23 cellular contexts compared by ENCODE assay signal in the genomic region with DNA sequence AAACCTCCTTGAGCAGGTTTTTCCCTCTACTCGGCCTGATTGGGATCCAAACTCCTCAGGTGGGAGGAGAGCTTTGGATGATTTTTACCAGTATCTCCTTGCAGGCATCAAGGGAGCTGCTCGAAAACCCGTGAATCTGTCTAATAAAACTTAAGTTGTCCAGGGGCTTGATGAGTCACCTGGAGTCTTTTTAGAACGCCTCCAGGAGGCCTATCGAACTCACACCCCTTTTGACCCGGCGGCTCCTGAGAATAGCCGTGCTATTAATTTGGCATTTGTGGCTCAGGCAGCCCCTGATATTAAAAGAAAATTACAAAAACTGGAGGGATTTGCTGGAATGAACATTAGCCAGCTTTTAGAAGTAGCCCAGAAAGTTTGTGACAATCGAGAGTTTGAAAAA. TPM values are rescaled to one million over a fixed set of nuclear protein-coding genes. Genes with fewer than 3 reads are reported as not detected.
DNase-seq lines count a peak whose midpoint lies in the region; ATAC-seq, FAIRE-seq and TF ChIP-seq lines count a peak whose summit lies in the region.
"Had no signal": no experiment of that assay in that cellular context is flagged by ENCODE, and none has a peak within 500 bp of the region (broad histone marks: within the 10 kb centered on the region; RNA-seq: fewer than 3 reads in every experiment).

No MANE protein-coding gene starts in this region.

- H3K27me3 Mint-ChIP-seq in GM23338 (ENCODE audit: insufficient read depth, low read depth, poor library complexity): peaks cover 3% of the 10 kb centered on the region
- H3K27me3 Mint-ChIP-seq: CD4-positive, alpha-beta T cell had no signal

- peak overlapping the region; percentile 74 for H2AFZ ChIP-seq in GM23338
- peak overlapping the region; percentile 73 for H2AFZ ChIP-seq in SU-DHL-6 (ENCODE audit: low read depth, low read length, severe bottlenecking)

- no peak for TF ChIP-seq POLR2A in vagina (IDR thresholded peaks at IDR 0.05)

- H4K20me1 ChIP-seq in GM23338 (replicated peaks; ENCODE audit: insufficient read depth): no peaks in the 10 kb centered on the region
- no peaks in the 10 kb centered on the region for H4K20me1 ChIP-seq in SU-DHL-6 (ENCODE audit: low read depth, low read length)

- no peak for FAIRE-seq in urothelium cell line (lab: Jason Lieb, UNC)
- FAIRE-seq: D721Med, GM18507 had no signal

- H3K27me3 ChIP-seq in GM23338 (ENCODE audit: insufficient read depth): no peaks in the 10 kb centered on the region
- no peaks in the 10 kb centered on the region for H3K27me3 ChIP-seq in SU-DHL-6 (ENCODE audit: low read length)
- H3K27me3 ChIP-seq in vagina: no peaks in the 10 kb centered on the region
- H3K27me3 ChIP-seq: BE2C, SJSA1 had no signal

- H3F3A ChIP-seq in GM23338 (replicated peaks; ENCODE audit: low read depth) (no peaks in the 10 kb centered on the region), SU-DHL-6 (ENCODE audit: insufficient read depth) (no peaks in the 10 kb centered on the region)

- H3K36me3 ChIP-seq in GM23338 (ENCODE audit: insufficient read depth) (no peaks in the 10 kb centered on the region), SU-DHL-6 (ENCODE audit: low read length) (no peaks in the 10 kb centered on the region), vagina (no peaks in the 10 kb centered on the region)
- H3K36me3 ChIP-seq: BE2C, SJSA1 had no signal

- intact Hi-C loops in vagina (cut with DNase I): no loop called here

- ATAC-seq in GM23338 (no peak), GM19455 (IDR thresholded peaks at IDR 0.05; ENCODE audit: unreplicated experiment) (no peak)

- no peak for TF ChIP-seq CTCF in GM23338 (conservative IDR thresholded peaks at IDR 0.05; ENCODE audit: low read depth in 2 of 2)
- no peak for TF ChIP-seq CTCF in SU-DHL-6 (IDR thresholded peaks at IDR 0.05; ENCODE audit: insufficient read depth, low read length, poor library complexity, severe bottlenecking)
- TF ChIP-seq CTCF in fibroblast of villous mesenchyme (IDR thresholded peaks at IDR 0.05; ENCODE audit: insufficient read depth, low read depth, low read length): no peak
- TF ChIP-seq CTCF in vagina (IDR thresholded peaks at IDR 0.05): no peak

- no peak overlapping the region for H3K27ac Mint-ChIP-seq in GM23338
- H3K27ac Mint-ChIP-seq: CD4-positive, alpha-beta T cell had no signal

- H3K4me1 ChIP-seq in GM23338 (ENCODE audit: insufficient read depth): no peaks in the 10 kb centered on the region; the same call in 1 of the 2 replicates
- no peaks in the 10 kb centered on the region for H3K4me1 ChIP-seq in vagina
- H3K4me1 ChIP-seq: BE2C, SJSA1 had no signal

- peaks cover 10% of the 10 kb centered on the region for H3K4me1 Mint-ChIP-seq in GM23338

- no peak overlapping the region for H3K4me3 Mint-ChIP-seq in GM23338
- H3K4me3 Mint-ChIP-seq: CD4-positive, alpha-beta T cell had no signal

- H3K36me3 Mint-ChIP-seq in GM23338 (ENCODE audit: low read depth): no peaks in the 10 kb centered on the region; the same call in 2 of the 3 replicates

- no peak overlapping the region for H3K9ac ChIP-seq in SU-DHL-6 (ENCODE audit: low read length)
- H3K9ac ChIP-seq: GM23248 had no signal

- H3K9me3 ChIP-seq in SU-DHL-6 (ENCODE audit: insufficient read depth, low read length) (no peaks in the 10 kb centered on the region), vagina (no peaks in the 10 kb centered on the region)
- H3K9me3 ChIP-seq: BE2C, SJSA1 had no signal

- DNase-seq in GM23338 (ENCODE audit: low spot score) (no peak), fibroblast of villous mesenchyme (ENCODE audit: low read depth) (peak; percentile 61), urothelium cell line (ENCODE audit: low spot score) (peak; percentile 42), DMS 273 treated with DMSO at 0.1 percent for 48 hours (lab: John Stamatoyannopoulos, UW) (no peak), vagina (ENCODE audit: extremely low spot score in 2 of 2) (no peak)
- DNase-seq: BE2C; CD4-positive, alpha-beta T cell; DND-41; GF-D8; GM23248; KBM-7; NCI-H1436; NCI-H2029 treated with DMSO at 0.1 percent for 48 hours; NCI-H2171 treated with DMSO at 0.1 percent for 48 hours; NCI-H748 treated with DMSO at 0.1 percent for 48 hours; OCI-M1 had no signal

- H3K4me3 ChIP-seq in GM23338 (no peak overlapping the region), SU-DHL-6 (ENCODE audit: insufficient read depth, low read length, poor library complexity, severe bottlenecking) (no peak overlapping the region), fibroblast of villous mesenchyme (ENCODE audit: low read depth, low read length) (no peak overlapping the region), vagina (no peak overlapping the region)
- H3K4me3 ChIP-seq: SJSA1 had no signal

- no peaks in the 10 kb centered on the region; the same call in 2 of the 3 replicates for H3K9me3 Mint-ChIP-seq in GM23338
- H3K9me3 Mint-ChIP-seq: CD4-positive, alpha-beta T cell had no signal

- no peaks in the 10 kb centered on the region for H3K79me2 ChIP-seq in GM23338 (replicated peaks; ENCODE audit: insufficient read depth)
- no peaks in the 10 kb centered on the region for H3K79me2 ChIP-seq in SU-DHL-6 (ENCODE audit: insufficient read depth, low read length)

- H3K27ac ChIP-seq in GM23338 (ENCODE audit: low read depth): no peak overlapping the region
- no peak overlapping the region for H3K27ac ChIP-seq in SU-DHL-6 (ENCODE audit: low read depth, low read length)
- H3K27ac ChIP-seq in vagina: no peak overlapping the region
- H3K27ac ChIP-seq: GM23248, HL-60, RWPE1, SJSA1 had no signal

- H3K9me2 ChIP-seq in GM23338 (ENCODE audit: insufficient read depth) (no peaks in the 10 kb centered on the region), SU-DHL-6 (replicated peaks; ENCODE audit: insufficient read depth, low read length) (no peaks in the 10 kb centered on the region)

- H3K4me2 ChIP-seq in GM23338: no peak overlapping the region; the same call in 1 of the 2 replicates
- H3K4me2 ChIP-seq in SU-DHL-6 (ENCODE audit: low read depth, low read length, poor library complexity, severe bottlenecking): no peak overlapping the region

TF ChIP-seq in GM23338, 12 proteins besides CTCF, POLR2A, EP300 and RAD21 (continues in another document):
- TF ChIP-seq, protein P1, sequence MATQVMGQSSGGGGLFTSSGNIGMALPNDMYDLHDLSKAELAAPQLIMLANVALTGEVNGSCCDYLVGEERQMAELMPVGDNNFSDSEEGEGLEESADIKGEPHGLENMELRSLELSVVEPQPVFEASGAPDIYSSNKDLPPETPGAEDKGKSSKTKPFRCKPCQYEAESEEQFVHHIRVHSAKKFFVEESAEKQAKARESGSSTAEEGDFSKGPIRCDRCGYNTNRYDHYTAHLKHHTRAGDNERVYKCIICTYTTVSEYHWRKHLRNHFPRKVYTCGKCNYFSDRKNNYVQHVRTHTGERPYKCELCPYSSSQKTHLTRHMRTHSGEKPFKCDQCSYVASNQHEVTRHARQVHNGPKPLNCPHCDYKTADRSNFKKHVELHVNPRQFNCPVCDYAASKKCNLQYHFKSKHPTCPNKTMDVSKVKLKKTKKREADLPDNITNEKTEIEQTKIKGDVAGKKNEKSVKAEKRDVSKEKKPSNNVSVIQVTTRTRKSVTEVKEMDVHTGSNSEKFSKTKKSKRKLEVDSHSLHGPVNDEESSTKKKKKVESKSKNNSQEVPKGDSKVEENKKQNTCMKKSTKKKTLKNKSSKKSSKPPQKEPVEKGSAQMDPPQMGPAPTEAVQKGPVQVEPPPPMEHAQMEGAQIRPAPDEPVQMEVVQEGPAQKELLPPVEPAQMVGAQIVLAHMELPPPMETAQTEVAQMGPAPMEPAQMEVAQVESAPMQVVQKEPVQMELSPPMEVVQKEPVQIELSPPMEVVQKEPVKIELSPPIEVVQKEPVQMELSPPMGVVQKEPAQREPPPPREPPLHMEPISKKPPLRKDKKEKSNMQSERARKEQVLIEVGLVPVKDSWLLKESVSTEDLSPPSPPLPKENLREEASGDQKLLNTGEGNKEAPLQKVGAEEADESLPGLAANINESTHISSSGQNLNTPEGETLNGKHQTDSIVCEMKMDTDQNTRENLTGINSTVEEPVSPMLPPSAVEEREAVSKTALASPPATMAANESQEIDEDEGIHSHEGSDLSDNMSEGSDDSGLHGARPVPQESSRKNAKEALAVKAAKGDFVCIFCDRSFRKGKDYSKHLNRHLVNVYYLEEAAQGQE (IDR thresholded peaks at IDR 0.05; ENCODE audit: unreplicated experiment): no peak
- TF ChIP-seq EZH2phosphoT487 (IDR thresholded peaks at IDR 0.05; ENCODE audit: unreplicated experiment): no peak

RNA-seq across cellular contexts. Expression of a gene that starts 41.6 kb away (rescaled TPM):
- 21.3 and 22.4 TPM in 2 replicates for total RNA-seq in GM23338 (2014; rRNA removed; shearing (Covaris generic))
- polyA plus RNA-seq in GM23338 (2016; fragmentation: Nextera tagmentation; extraction: Ambion mirVana): 6.5 and 7.7 TPM in 2 replicates
- total RNA-seq in fibroblast of villous mesenchyme (20.9 and 33.2 TPM in 2 replicates), vagina (27.5 TPM)

RNA-seq across cellular contexts. Expression of a gene that starts 51.2 kb away (rescaled TPM):
- total RNA-seq in GM23338 (2014; rRNA removed; shearing (Covaris generic)): 681 and 902 TPM in 2 replicates
- 2,092 and 2,216 TPM in 2 replicates for polyA plus RNA-seq in GM23338 (2016; fragmentation: Nextera tagmentation; extraction: Ambion mirVana)
- total RNA-seq in fibroblast of villous mesenchyme (1,523 and 2,114 TPM in 2 replicates), vagina (1,243 TPM)

Comparison
In these comparisons a context has a peak if more than half of its experiments do, and no peak if none do; other contexts are left out.
1. DNase-seq: peak in fibroblast of villous mesenchyme (single experiment) and urothelium cell line (single experiment); none in GM23338 (single experiment), DMS 273 treated with DMSO at 0.1 percent for 48 hours (single experiment) and vagina (0 of 2).